Comparison of ENCODE assay signal across 8 cellular contexts in the genomic region with DNA sequence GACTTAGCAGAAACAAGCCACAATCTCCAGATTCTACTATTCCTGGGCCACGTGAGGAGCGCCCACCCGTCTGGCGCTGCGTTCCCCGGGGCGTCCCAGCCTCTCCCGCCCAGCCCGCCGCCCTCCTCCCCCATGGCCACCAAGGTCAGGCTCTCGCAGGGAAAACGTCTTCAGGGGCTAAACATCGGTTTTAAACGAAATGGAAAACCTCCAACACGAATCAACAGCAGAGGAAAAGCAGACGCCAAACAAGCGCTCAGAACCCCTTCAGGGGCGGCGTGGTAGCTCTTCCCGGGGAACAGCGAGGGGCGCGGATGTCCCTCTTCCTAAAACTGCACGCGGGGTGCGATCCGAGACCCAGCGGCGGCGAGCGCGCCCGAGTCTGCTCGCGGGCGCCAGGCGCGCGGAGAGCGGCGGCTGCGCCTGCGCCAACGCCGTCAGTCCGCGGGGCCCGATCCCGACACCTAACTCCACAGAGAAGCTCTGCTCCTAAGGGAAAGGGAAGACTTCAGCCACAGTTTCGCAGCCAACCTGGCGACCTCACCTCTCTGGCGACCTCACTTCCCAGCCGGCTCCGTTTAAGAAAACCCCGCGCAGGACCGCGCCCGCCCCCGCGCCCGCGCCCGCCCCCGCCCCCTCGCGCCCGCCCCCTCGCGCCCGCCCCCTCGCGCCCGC. TPM values are rescaled to one million over a fixed set of nuclear protein-coding genes. Genes with fewer than 3 reads are reported as not detected.
A peak's percentile ranks its signal among the peaks of the same experiment; 100 is the strongest.
DNase-seq lines count a peak whose midpoint lies in the region; ATAC-seq and TF ChIP-seq lines count a peak whose summit lies in the region.

No MANE protein-coding gene starts in this region.

- POLR2A ChIA-PET in BJ (lab: Charles Lee): no interaction called here
- POLR2A ChIA-PET in activated CD4-positive, alpha-beta T cell treated with anti-CD3 and anti-CD28 coated beads, Interleukin-2, amount 10 ng/mL, durations not matched to agents 7 days and 5 days (lab: Charles Lee): no interaction called here

- peak overlapping the region; percentile 91 for H3K4me3 Mint-ChIP-seq in activated CD4-positive, alpha-beta T cell treated with anti-CD3 and anti-CD28 coated beads, Interleukin-2, amount 10 ng/mL, durations not matched to agents 7 days and 5 days

- DNase-seq in BJ (ENCODE audit: low read depth) (no peak), NCI-H510A (lab: John Stamatoyannopoulos, UW) (peak; percentile 77), ecto neural progenitor cell (ENCODE audit: low spot score) (peak; percentile 90), lower lobe of right lung (peak; percentile 74)
- DNase-seq in activated CD4-positive, alpha-beta T cell treated with anti-CD3 and anti-CD28 coated beads, Interleukin-2, amount 10 ng/mL, durations not matched to agents 7 days and 5 days: peak; percentile 63
- peak; percentile 33 for DNase-seq in stimulated activated CD8-positive, alpha-beta memory T cell treated with anti-CD3 and anti-CD28 coated beads, Interleukin-12 subunit alpha, Interleukin-12 subunit beta, amount 100 ng/mL, for 24 hours (ENCODE audit: extremely low read depth)

- intact Hi-C loops in lower lobe of right lung (cut with DNase I): no loop called here

- peaks cover 16% of the 10 kb centered on the region for H3K36me3 Mint-ChIP-seq in activated CD4-positive, alpha-beta T cell treated with anti-CD3 and anti-CD28 coated beads, Interleukin-2, amount 10 ng/mL, durations not matched to agents 7 days and 5 days (ENCODE audit: low read depth)

- ATAC-seq in GM19025 (IDR thresholded peaks at IDR 0.05; ENCODE audit: low read depth, unreplicated experiment) (peak; percentile 42), HG03175 (IDR thresholded peaks at IDR 0.05; ENCODE audit: unreplicated experiment) (peak; percentile 55), lower lobe of right lung (peak; percentile 84 to 89)

- TF ChIP-seq CTCF in BJ (IDR thresholded peaks at IDR 0.05; ENCODE audit: insufficient read depth, low read depth, low read length) (no peak), lower lobe of right lung (IDR thresholded peaks at IDR 0.05) (no peak)

- CTCF ChIA-PET in BJ (lab: Yijun Ruan, JAX): interaction anchor here (0.6 to 9.1 kb wide), 11 partner anchors 10 to 635 kb away, joined by 3 to 120 read pairs (median 5); a partner anchor contains a TSS
- CTCF ChIA-PET in activated CD4-positive, alpha-beta T cell treated with anti-CD3 and anti-CD28 coated beads, Interleukin-2, amount 10 ng/mL, durations not matched to agents 7 days and 5 days (lab: Charles Lee): interaction anchor here (0.8 to 1.6 kb wide), 6 partner anchors 8 to 636 kb away, joined by 3 to 6 read pairs (median 3); a partner anchor contains a TSS

- no peaks in the 10 kb centered on the region for H3K9me3 Mint-ChIP-seq in activated CD4-positive, alpha-beta T cell treated with anti-CD3 and anti-CD28 coated beads, Interleukin-2, amount 10 ng/mL, durations not matched to agents 7 days and 5 days

- H3K27me3 Mint-ChIP-seq in activated CD4-positive, alpha-beta T cell treated with anti-CD3 and anti-CD28 coated beads, Interleukin-2, amount 10 ng/mL, durations not matched to agents 7 days and 5 days: no peaks in the 10 kb centered on the region

- H3K27ac Mint-ChIP-seq in activated CD4-positive, alpha-beta T cell treated with anti-CD3 and anti-CD28 coated beads, Interleukin-2, amount 10 ng/mL, durations not matched to agents 7 days and 5 days: peak overlapping the region; percentile 98

- no peaks in the 10 kb centered on the region for H3K9me3 ChIP-seq in lower lobe of right lung

- H3K4me1 ChIP-seq in lower lobe of right lung: peaks cover 22% of the 10 kb centered on the region

- peaks cover 31% of the 10 kb centered on the region for H3K4me1 Mint-ChIP-seq in activated CD4-positive, alpha-beta T cell treated with anti-CD3 and anti-CD28 coated beads, Interleukin-2, amount 10 ng/mL, durations not matched to agents 7 days and 5 days

- H3K36me3 ChIP-seq in BJ (ENCODE audit: control insufficient read depth, insufficient read depth, low read length) (peaks cover 9% of the 10 kb centered on the region), lower lobe of right lung (peaks cover 13% of the 10 kb centered on the region)

- peak overlapping the region; percentile 94 for H3K27ac ChIP-seq in lower lobe of right lung

- H3K27me3 ChIP-seq in BJ (ENCODE audit: control insufficient read depth, insufficient read depth, low read length): no peaks in the 10 kb centered on the region
- no peaks in the 10 kb centered on the region for H3K27me3 ChIP-seq in lower lobe of right lung (ENCODE audit: low read depth)

- H3K4me3 ChIP-seq in BJ (ENCODE audit: low read depth, low read length): peak overlapping the region; percentile 95
- H3K4me3 ChIP-seq in lower lobe of right lung: peak overlapping the region; percentile 99

RNA-seq across cellular contexts. Expression of a gene that starts 0.5 kb away (rescaled TPM):
- polyA plus RNA-seq in BJ (2011; rRNA removed): 39.4 and 54.9 TPM in 2 replicates
- polyA minus RNA-seq in BJ (2011; rRNA and poly(A)+ RNA removed): 33.1 and 50.7 TPM in 2 replicates
- 10 to 100 TPM; 29.2 to 32.5 TPM for total RNA-seq in activated CD4-positive, alpha-beta T cell treated with anti-CD3 and anti-CD28 coated beads, Interleukin-2, amount 10 ng/mL, durations not matched to agents 7 days and 5 days
- total RNA-seq in lower lobe of right lung: 36.4 TPM

RNA-seq across cellular contexts. Expression of a gene that starts 27.5 kb away (rescaled TPM):
- polyA plus RNA-seq in BJ (2011; rRNA removed): not detected in 2 replicates
- not detected in 2 replicates for polyA minus RNA-seq in BJ (2011; rRNA and poly(A)+ RNA removed)
- total RNA-seq in activated CD4-positive, alpha-beta T cell treated with anti-CD3 and anti-CD28 coated beads, Interleukin-2, amount 10 ng/mL, durations not matched to agents 7 days and 5 days: not detected
- 0.12 TPM for total RNA-seq in lower lobe of right lung
